In the genomic region with DNA sequence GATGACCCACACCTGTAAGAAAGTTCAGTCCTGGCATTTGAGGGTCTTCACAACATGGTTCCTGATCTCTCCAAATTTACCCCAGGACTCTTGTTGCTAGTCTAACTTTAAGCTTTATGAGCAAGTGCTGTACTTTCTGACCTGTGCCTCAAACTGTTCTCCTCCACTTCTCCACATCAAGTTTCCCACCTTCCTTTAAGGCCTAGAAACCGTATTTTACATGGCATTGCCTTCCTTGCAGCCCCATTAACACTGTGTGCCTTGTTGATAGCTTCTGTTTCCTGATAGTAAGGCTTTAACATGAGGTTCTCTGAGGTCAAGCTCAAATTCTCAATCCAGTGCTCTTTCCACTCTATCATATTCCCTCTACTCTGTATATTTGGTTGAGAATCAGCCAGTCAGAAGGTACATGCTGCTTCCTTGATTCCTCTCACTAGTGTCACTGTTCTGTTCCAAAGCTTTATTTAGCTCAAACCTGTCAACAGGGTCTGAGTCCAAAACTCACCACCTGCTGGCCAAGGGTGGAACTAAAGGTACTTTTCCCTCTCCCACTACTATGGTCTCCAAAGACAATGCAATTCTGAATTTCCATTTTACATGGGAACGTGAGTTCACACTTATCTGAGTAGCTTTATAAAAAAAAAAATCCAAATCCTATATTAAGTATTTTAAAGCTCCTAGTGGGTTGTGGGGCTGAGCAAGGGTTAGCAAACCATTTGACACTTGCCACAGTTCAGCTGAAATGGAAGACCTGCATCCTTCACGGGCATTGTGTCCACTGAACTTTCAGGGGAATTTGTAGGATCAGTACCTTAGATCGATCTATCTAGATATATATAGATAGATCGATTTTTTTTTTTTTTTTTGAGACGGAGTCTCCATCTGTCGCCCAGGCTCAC, we compare ENCODE assay signal across 8 cellular contexts. TPM values are rescaled to one million over a fixed set of nuclear protein-coding genes. Genes with fewer than 3 reads are reported as not detected.
DNase-seq lines count a peak whose midpoint lies in the region; ATAC-seq, FAIRE-seq and TF ChIP-seq lines count a peak whose summit lies in the region.

No MANE protein-coding gene starts in this region.

- H3K27me3 ChIP-seq in endothelial cell of umbilical vein (ENCODE audit: control insufficient read depth in 2 of 2, insufficient read depth in 2 of 2, low read length in 2 of 2): no peaks in the 10 kb centered on the region

- no peak overlapping the region for H3K4me3 Mint-ChIP-seq in nephron progenitor cell

- CTCF ChIA-PET in GM10248 (lab: Yijun Ruan, JAX): interaction anchor here (0.6 to 4.7 kb wide), 44 partner anchors 10 to 549 kb away, joined by 3 to 90 read pairs (median 4); a partner anchor contains a TSS
- CTCF ChIA-PET in endothelial cell of umbilical vein (lab: Charles Lee): interaction anchor here (0.8 to 6.9 kb wide), 34 partner anchors 10 to 552 kb away, joined by 3 to 258 read pairs (median 7); a partner anchor contains a TSS

- H3K27ac Mint-ChIP-seq in nephron progenitor cell: peak overlapping the region; percentile 0

- no peaks in the 10 kb centered on the region for H3K9me1 ChIP-seq in endothelial cell of umbilical vein (replicated peaks; ENCODE audit: control insufficient read depth, extremely low read depth, insufficient read depth, low read length)

- H3K4me1 Mint-ChIP-seq in nephron progenitor cell: no peaks in the 10 kb centered on the region

- H3K79me2 ChIP-seq in endothelial cell of umbilical vein (ENCODE audit: control insufficient read depth, insufficient read depth, low read length): no peaks in the 10 kb centered on the region

- H3K9ac ChIP-seq in endothelial cell of umbilical vein (replicated peaks; ENCODE audit: extremely low read depth, insufficient read depth, low read length): no peak overlapping the region

- H4K20me1 ChIP-seq in endothelial cell of umbilical vein (replicated peaks; ENCODE audit: control insufficient read depth, extremely low read depth, insufficient read depth, low read length): no peaks in the 10 kb centered on the region

- ATAC-seq in GM19035 (IDR thresholded peaks at IDR 0.05; ENCODE audit: unreplicated experiment): no peak
- ATAC-seq in GM18520 (IDR thresholded peaks at IDR 0.05; ENCODE audit: unreplicated experiment): no peak

- DNase-seq in A172 (ENCODE audit: low spot score) (peak; percentile 45), GM10248 (ENCODE audit: extremely low spot score) (peak; percentile 61), NCI-H1694 (lab: John Stamatoyannopoulos, UW) (peak; percentile 53), endothelial cell of umbilical vein (ENCODE audit: low read depth, low spot score) (peak; percentile 56), nephron progenitor cell (peak; percentile 59)
- peak; percentile 47 to 60 for DNase-seq in activated CD4-positive, alpha-beta T cell treated with anti-CD3 and anti-CD28 coated beads, Interleukin-2, amount 50 U/mL, for 4 hours

- H3K4me2 ChIP-seq in endothelial cell of umbilical vein (ENCODE audit: insufficient read depth, low read length): no peak overlapping the region

- POLR2A ChIA-PET in GM10248 (lab: Yijun Ruan, JAX) (interaction anchor here (1.0 to 1.2 kb wide), 5 partner anchors 8 to 29 kb away, joined by 3 to 5 read pairs (median 3); a partner anchor contains a TSS), endothelial cell of umbilical vein (lab: Charles Lee) (interaction anchor here (0.8 to 0.9 kb wide), 2 partner anchors 53 to 152 kb away, joined by 3 read pairs; no protein-coding TSS in a partner anchor)

- no peak overlapping the region for H3K4me3 ChIP-seq in endothelial cell of umbilical vein (replicated peaks in 1 of 3; ENCODE audit: insufficient read depth in 1 of 3, low read depth in 1 of 3, low read length in 3 of 3)

- no TSS peak for BruUV-seq in endothelial cell of umbilical vein (replicated peaks; lab: Mats Ljungman, UMichigan)

- no peak overlapping the region for H3K27ac ChIP-seq in endothelial cell of umbilical vein (ENCODE audit: insufficient read depth, low read depth, low read length)

- peaks cover 4% of the 10 kb centered on the region for H3K9me3 Mint-ChIP-seq in nephron progenitor cell

- intact Hi-C loops in endothelial cell of umbilical vein (cut with micrococcal nuclease): loop anchor here (1.0 kb wide), 1 partner anchor 152 kb away; no protein-coding TSS in a partner anchor

- no peaks in the 10 kb centered on the region for H3K9me3 ChIP-seq in endothelial cell of umbilical vein (replicated peaks; ENCODE audit: control insufficient read depth, insufficient read depth, low read length)

- peaks cover 86% of the 10 kb centered on the region for H3K36me3 Mint-ChIP-seq in nephron progenitor cell (ENCODE audit: low read depth)

- TF ChIP-seq POLR2A in endothelial cell of umbilical vein (IDR thresholded peaks at IDR 0.05; ENCODE audit: low read depth, low read length): no peak

- no peaks in the 10 kb centered on the region for H3K27me3 Mint-ChIP-seq in nephron progenitor cell (ENCODE audit: low read depth, poor library complexity)

- peaks cover 4 to 7% of the 10 kb centered on the region in 2 experiments for H3K36me3 ChIP-seq in endothelial cell of umbilical vein (ENCODE audit: control insufficient read depth in 2 of 2, extremely low read depth in 1 of 2, insufficient read depth in 2 of 2, low read length in 2 of 2)

- peak; percentile 83 for FAIRE-seq in endothelial cell of umbilical vein (lab: Jason Lieb, UNC)

- dilution Hi-C loops in endothelial cell of umbilical vein (cut with MboI; ENCODE audit: extremely low pct_ligation_motif_present, low sequenced_read_pairs): no loop called here

- no peaks in the 10 kb centered on the region for H3K4me1 ChIP-seq in endothelial cell of umbilical vein (ENCODE audit: control insufficient read depth, extremely low read depth, insufficient read depth, low read length)

- TF ChIP-seq CTCF in GM10248 (IDR thresholded peaks at IDR 0.05; ENCODE audit: control extremely low read depth, extremely low read depth, low read depth, missing control alignments): peak; percentile 65
- TF ChIP-seq CTCF in endothelial cell of umbilical vein (IDR thresholded peaks at IDR 0.05; ENCODE audit: extremely low read depth in 1 of 2, insufficient read depth in 1 of 2, low read depth in 1 of 2, low read length in 2 of 2): peak; percentile 59 to 65
- TF ChIP-seq CTCF in nephron progenitor cell (IDR thresholded peaks at IDR 0.05): peak; percentile 63

- no peak overlapping the region for H2AFZ ChIP-seq in endothelial cell of umbilical vein (ENCODE audit: low read depth, low read length)

TF ChIP-seq in endothelial cell of umbilical vein, 7 proteins besides CTCF, POLR2A, EP300 and RAD21:
- TF ChIP-seq POLR2AphosphoS5 (IDR thresholded peaks at IDR 0.05; ENCODE audit: insufficient read depth, low read depth, low read length) (peak; percentile 4), GATA2 (IDR thresholded peaks at IDR 0.05; ENCODE audit: insufficient read depth, insufficient read length, low read depth, low read length) (no peak)

RNA-seq across cellular contexts. Expression of a gene that starts 21.1 kb away (rescaled TPM):
- 346 and 386 TPM in 2 replicates for total RNA-seq in A172 (2014; rRNA removed; shearing (Covaris generic))
- 450 and 493 TPM in 2 replicates for total RNA-seq in endothelial cell of umbilical vein
- polyA plus RNA-seq in endothelial cell of umbilical vein: 310 and 349 TPM in 2 replicates
- 326 and 364 TPM in 2 replicates for polyA plus RNA-seq in endothelial cell of umbilical vein (2011; cell fraction: cytosol; rRNA removed)
- polyA plus RNA-seq in endothelial cell of umbilical vein (2011; cell fraction: nucleus; rRNA removed): 575 and 655 TPM in 2 replicates
- polyA plus RNA-seq in endothelial cell of umbilical vein (2012): 540 and 568 TPM in 2 replicates
- polyA minus RNA-seq in endothelial cell of umbilical vein: 905 and 912 TPM in 2 replicates
- 223 TPM for polyA minus RNA-seq in endothelial cell of umbilical vein (2011; cell fraction: cytosol; rRNA and poly(A)+ RNA removed)
- 389 and 396 TPM in 2 replicates for polyA minus RNA-seq in endothelial cell of umbilical vein (2011; cell fraction: nucleus; rRNA and poly(A)+ RNA removed)

RNA-seq across cellular contexts. Expression of a gene that starts 28.4 kb away (rescaled TPM):
- 46.1 and 73.2 TPM in 2 replicates for total RNA-seq in A172 (2014; rRNA removed; shearing (Covaris generic))
- 50.0 and 58.0 TPM in 2 replicates for total RNA-seq in endothelial cell of umbilical vein
- 26.5 and 31.6 TPM in 2 replicates for polyA plus RNA-seq in endothelial cell of umbilical vein
- 25.1 and 25.9 TPM in 2 replicates for polyA plus RNA-seq in endothelial cell of umbilical vein (2011; cell fraction: cytosol; rRNA removed)
- polyA plus RNA-seq in endothelial cell of umbilical vein (2011; cell fraction: nucleus; rRNA removed): 136 and 163 TPM in 2 replicates
- polyA plus RNA-seq in endothelial cell of umbilical vein (2012): 34.0 and 48.0 TPM in 2 replicates
- polyA minus RNA-seq in endothelial cell of umbilical vein: 31.6 and 38.1 TPM in 2 replicates
- 33.4 TPM for polyA minus RNA-seq in endothelial cell of umbilical vein (2011; cell fraction: cytosol; rRNA and poly(A)+ RNA removed)
- polyA minus RNA-seq in endothelial cell of umbilical vein (2011; cell fraction: nucleus; rRNA and poly(A)+ RNA removed): 38.6 and 53.9 TPM in 2 replicates

RNA-seq across cellular contexts. Expression of a gene that starts 45.1 kb away (rescaled TPM):
- 16.6 and 20.8 TPM in 2 replicates for total RNA-seq in A172 (2014; rRNA removed; shearing (Covaris generic))
- total RNA-seq in endothelial cell of umbilical vein: 17.7 and 23.5 TPM in 2 replicates
- 27.3 and 29.8 TPM in 2 replicates for polyA plus RNA-seq in endothelial cell of umbilical vein
- polyA plus RNA-seq in endothelial cell of umbilical vein (2011; cell fraction: cytosol; rRNA removed): 15.6 and 15.7 TPM in 2 replicates
- polyA plus RNA-seq in endothelial cell of umbilical vein (2011; cell fraction: nucleus; rRNA removed): 37.9 and 39.9 TPM in 2 replicates
- polyA plus RNA-seq in endothelial cell of umbilical vein (2012): 12.1 and 16.4 TPM in 2 replicates
- polyA minus RNA-seq in endothelial cell of umbilical vein: 26.8 and 30.7 TPM in 2 replicates
- 17.0 TPM for polyA minus RNA-seq in endothelial cell of umbilical vein (2011; cell fraction: cytosol; rRNA and poly(A)+ RNA removed)
- 14.3 and 21.3 TPM in 2 replicates for polyA minus RNA-seq in endothelial cell of umbilical vein (2011; cell fraction: nucleus; rRNA and poly(A)+ RNA removed)

RNA-seq across cellular contexts. Expression of a gene that starts 51.6 kb away (rescaled TPM):
- 102 and 110 TPM in 2 replicates for total RNA-seq in A172 (2014; rRNA removed; shearing (Covaris generic))
- 142 and 144 TPM in 2 replicates for total RNA-seq in endothelial cell of umbilical vein
- polyA plus RNA-seq in endothelial cell of umbilical vein: 187 and 206 TPM in 2 replicates
- 186 and 208 TPM in 2 replicates for polyA plus RNA-seq in endothelial cell of umbilical vein (2011; cell fraction: cytosol; rRNA removed)
- polyA plus RNA-seq in endothelial cell of umbilical vein (2011; cell fraction: nucleus; rRNA removed): 142 and 153 TPM in 2 replicates
- 155 and 168 TPM in 2 replicates for polyA plus RNA-seq in endothelial cell of umbilical vein (2012)
- 80.6 and 98.1 TPM in 2 replicates for polyA minus RNA-seq in endothelial cell of umbilical vein
- polyA minus RNA-seq in endothelial cell of umbilical vein (2011; cell fraction: cytosol; rRNA and poly(A)+ RNA removed): 36.0 TPM
- 21.5 and 27.6 TPM in 2 replicates for polyA minus RNA-seq in endothelial cell of umbilical vein (2011; cell fraction: nucleus; rRNA and poly(A)+ RNA removed)
